In genomic region chr20:47741669-47742345, GRCh38 we compare ENCODE assay signal across 1 cellular context.
TF ChIP-seq lines count a peak whose summit lies in the region.

No MANE protein-coding gene starts in this region.

TF ChIP-seq in HepG2, 621 proteins besides CTCF, POLR2A, EP300 and RAD21:
- TF ChIP-seq ZNF646 (CRISPR knock-in tag; IDR thresholded peaks at IDR 0.05) (no peak), CEBPG (CRISPR knock-in tag; IDR thresholded peaks at IDR 0.05) (no peak)
TF ChIP-seq in HepG2: peak in this region for 0.
